Comparison of ENCODE assay signal across 1 cellular context in the genomic region with DNA sequence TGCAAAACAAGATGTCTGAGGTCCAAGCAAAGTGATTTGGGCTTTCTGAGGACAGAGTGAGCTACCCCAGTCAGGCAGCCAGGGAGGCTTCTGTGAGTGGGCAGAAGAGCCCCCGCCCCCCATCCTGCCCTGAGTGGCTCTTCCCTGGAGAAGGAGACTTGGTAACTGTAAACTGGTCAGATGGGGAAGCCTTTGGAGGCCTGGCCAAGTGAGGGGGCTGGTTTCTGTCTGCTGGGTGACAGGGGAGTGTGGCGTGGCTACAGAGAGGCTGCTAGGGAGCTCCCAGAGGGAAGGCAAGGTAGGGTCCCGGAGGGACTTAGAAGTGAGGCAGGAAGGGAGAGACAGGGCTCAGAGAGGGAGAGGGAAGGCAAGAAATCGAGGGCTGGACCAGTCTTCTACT.
TF ChIP-seq lines count a peak whose summit lies in the region.

No MANE protein-coding gene starts in this region.

TF ChIP-seq in H1, 55 proteins besides CTCF, POLR2A, EP300 and RAD21:
- TF ChIP-seq KDM5A (IDR thresholded peaks at IDR 0.05; ENCODE audit: low read length): no peak
- TF ChIP-seq HDAC6 (IDR thresholded peaks at IDR 0.05; ENCODE audit: low read depth, low read length): no peak
- TF ChIP-seq ASH2L (IDR thresholded peaks at IDR 0.05; ENCODE audit: low read length): no peak
- TF ChIP-seq NANOG (IDR thresholded peaks at IDR 0.05; ENCODE audit: insufficient read depth, low read depth, low read length, poor library complexity, severe bottlenecking): no peak
- TF ChIP-seq, protein P1, sequence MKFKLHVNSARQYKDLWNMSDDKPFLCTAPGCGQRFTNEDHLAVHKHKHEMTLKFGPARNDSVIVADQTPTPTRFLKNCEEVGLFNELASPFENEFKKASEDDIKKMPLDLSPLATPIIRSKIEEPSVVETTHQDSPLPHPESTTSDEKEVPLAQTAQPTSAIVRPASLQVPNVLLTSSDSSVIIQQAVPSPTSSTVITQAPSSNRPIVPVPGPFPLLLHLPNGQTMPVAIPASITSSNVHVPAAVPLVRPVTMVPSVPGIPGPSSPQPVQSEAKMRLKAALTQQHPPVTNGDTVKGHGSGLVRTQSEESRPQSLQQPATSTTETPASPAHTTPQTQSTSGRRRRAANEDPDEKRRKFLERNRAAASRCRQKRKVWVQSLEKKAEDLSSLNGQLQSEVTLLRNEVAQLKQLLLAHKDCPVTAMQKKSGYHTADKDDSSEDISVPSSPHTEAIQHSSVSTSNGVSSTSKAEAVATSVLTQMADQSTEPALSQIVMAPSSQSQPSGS (IDR thresholded peaks at IDR 0.05; ENCODE audit: low read length): no peak
- no peak for TF ChIP-seq TBP (IDR thresholded peaks at IDR 0.05; ENCODE audit: low read depth, low read length)
- no peak for TF ChIP-seq FOSL1 (IDR thresholded peaks at IDR 0.05; ENCODE audit: insufficient read depth, low read depth, low read length)
- TF ChIP-seq, protein P2, sequence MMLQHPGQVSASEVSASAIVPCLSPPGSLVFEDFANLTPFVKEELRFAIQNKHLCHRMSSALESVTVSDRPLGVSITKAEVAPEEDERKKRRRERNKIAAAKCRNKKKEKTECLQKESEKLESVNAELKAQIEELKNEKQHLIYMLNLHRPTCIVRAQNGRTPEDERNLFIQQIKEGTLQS (IDR thresholded peaks at IDR 0.05; ENCODE audit: insufficient read depth, low read depth, low read length): no peak
- TF ChIP-seq PHF8 (conservative IDR thresholded peaks at IDR 0.05; ENCODE audit: low read depth, low read length): no peak
- no peak for TF ChIP-seq CHD2 (IDR thresholded peaks at IDR 0.05; ENCODE audit: low read length)
- no peak for TF ChIP-seq SP1 (IDR thresholded peaks at IDR 0.05; ENCODE audit: low read depth, low read length)
- no peak for TF ChIP-seq CBX5 (IDR thresholded peaks at IDR 0.05; ENCODE audit: low read depth, low read length)
- TF ChIP-seq SUZ12 (IDR thresholded peaks at IDR 0.05; ENCODE audit: low read length): no peak
- TF ChIP-seq POLR2AphosphoS5 (IDR thresholded peaks at IDR 0.05; ENCODE audit: low read depth, low read length): no peak
- TF ChIP-seq NRF1 (IDR thresholded peaks at IDR 0.05; ENCODE audit: low read depth, low read length): no peak
- TF ChIP-seq SP4 (IDR thresholded peaks at IDR 0.05; ENCODE audit: low read length): no peak
- no peak for TF ChIP-seq BCL11A (IDR thresholded peaks at IDR 0.05; ENCODE audit: low read depth in 2 of 2, low read length in 2 of 2)
TF ChIP-seq in H1: peak in this region for 0.
